Comparison of ENCODE assay signal across 1 cellular context in genomic region chr2:223560704-223561435, GRCh38.
A peak's percentile ranks its signal among the peaks of the same experiment; 100 is the strongest.
TF ChIP-seq lines count a peak whose summit lies in the region.

No MANE protein-coding gene starts in this region.

TF ChIP-seq in HCT116, 20 proteins besides CTCF, POLR2A, EP300 and RAD21 (continued from another document):
- TF ChIP-seq, protein P1, sequence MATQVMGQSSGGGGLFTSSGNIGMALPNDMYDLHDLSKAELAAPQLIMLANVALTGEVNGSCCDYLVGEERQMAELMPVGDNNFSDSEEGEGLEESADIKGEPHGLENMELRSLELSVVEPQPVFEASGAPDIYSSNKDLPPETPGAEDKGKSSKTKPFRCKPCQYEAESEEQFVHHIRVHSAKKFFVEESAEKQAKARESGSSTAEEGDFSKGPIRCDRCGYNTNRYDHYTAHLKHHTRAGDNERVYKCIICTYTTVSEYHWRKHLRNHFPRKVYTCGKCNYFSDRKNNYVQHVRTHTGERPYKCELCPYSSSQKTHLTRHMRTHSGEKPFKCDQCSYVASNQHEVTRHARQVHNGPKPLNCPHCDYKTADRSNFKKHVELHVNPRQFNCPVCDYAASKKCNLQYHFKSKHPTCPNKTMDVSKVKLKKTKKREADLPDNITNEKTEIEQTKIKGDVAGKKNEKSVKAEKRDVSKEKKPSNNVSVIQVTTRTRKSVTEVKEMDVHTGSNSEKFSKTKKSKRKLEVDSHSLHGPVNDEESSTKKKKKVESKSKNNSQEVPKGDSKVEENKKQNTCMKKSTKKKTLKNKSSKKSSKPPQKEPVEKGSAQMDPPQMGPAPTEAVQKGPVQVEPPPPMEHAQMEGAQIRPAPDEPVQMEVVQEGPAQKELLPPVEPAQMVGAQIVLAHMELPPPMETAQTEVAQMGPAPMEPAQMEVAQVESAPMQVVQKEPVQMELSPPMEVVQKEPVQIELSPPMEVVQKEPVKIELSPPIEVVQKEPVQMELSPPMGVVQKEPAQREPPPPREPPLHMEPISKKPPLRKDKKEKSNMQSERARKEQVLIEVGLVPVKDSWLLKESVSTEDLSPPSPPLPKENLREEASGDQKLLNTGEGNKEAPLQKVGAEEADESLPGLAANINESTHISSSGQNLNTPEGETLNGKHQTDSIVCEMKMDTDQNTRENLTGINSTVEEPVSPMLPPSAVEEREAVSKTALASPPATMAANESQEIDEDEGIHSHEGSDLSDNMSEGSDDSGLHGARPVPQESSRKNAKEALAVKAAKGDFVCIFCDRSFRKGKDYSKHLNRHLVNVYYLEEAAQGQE (IDR thresholded peaks at IDR 0.05; ENCODE audit: low read depth) = no peak
- peak; percentile 85 for TF ChIP-seq JUND (IDR thresholded peaks at IDR 0.05)
- peak; percentile 95 for TF ChIP-seq CBX3 (IDR thresholded peaks at IDR 0.05; ENCODE audit: low read depth)
- TF ChIP-seq POLR2AphosphoS5 (IDR thresholded peaks at IDR 0.05; ENCODE audit: low read depth, low read length) = peak; percentile 58; the same call in 1 of the 2 replicates
- TF ChIP-seq ELF1 (IDR thresholded peaks at IDR 0.05; ENCODE audit: borderline replicate concordance, low read depth) = no peak
- TF ChIP-seq ATF3 (IDR thresholded peaks at IDR 0.05) = no peak
- peak; percentile 94 for TF ChIP-seq SP1 (IDR thresholded peaks at IDR 0.05; ENCODE audit: low read depth)
- no peak for TF ChIP-seq ZNF274 (IDR thresholded peaks at IDR 0.05; ENCODE audit: low read depth, low read length)
- TF ChIP-seq SIN3A (IDR thresholded peaks at IDR 0.05; ENCODE audit: low read depth) = peak; percentile 93
- TF ChIP-seq FOSL1 (IDR thresholded peaks at IDR 0.05; ENCODE audit: low read depth) = peak; percentile 88
- TF ChIP-seq, protein P2, sequence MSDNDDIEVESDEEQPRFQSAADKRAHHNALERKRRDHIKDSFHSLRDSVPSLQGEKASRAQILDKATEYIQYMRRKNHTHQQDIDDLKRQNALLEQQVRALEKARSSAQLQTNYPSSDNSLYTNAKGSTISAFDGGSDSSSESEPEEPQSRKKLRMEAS (IDR thresholded peaks at IDR 0.05) = peak; percentile 89
- no peak for TF ChIP-seq EZH2phosphoT487 (IDR thresholded peaks at IDR 0.05; ENCODE audit: borderline replicate concordance)
- TF ChIP-seq, protein P3, sequence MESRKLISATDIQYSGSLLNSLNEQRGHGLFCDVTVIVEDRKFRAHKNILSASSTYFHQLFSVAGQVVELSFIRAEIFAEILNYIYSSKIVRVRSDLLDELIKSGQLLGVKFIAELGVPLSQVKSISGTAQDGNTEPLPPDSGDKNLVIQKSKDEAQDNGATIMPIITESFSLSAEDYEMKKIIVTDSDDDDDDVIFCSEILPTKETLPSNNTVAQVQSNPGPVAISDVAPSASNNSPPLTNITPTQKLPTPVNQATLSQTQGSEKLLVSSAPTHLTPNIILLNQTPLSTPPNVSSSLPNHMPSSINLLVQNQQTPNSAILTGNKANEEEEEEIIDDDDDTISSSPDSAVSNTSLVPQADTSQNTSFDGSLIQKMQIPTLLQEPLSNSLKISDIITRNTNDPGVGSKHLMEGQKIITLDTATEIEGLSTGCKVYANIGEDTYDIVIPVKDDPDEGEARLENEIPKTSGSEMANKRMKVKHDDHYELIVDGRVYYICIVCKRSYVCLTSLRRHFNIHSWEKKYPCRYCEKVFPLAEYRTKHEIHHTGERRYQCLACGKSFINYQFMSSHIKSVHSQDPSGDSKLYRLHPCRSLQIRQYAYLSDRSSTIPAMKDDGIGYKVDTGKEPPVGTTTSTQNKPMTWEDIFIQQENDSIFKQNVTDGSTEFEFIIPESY (IDR thresholded peaks at IDR 0.05; ENCODE audit: extremely low read depth, insufficient replicate concordance, low read length) = no peak
